In the genomic region with DNA sequence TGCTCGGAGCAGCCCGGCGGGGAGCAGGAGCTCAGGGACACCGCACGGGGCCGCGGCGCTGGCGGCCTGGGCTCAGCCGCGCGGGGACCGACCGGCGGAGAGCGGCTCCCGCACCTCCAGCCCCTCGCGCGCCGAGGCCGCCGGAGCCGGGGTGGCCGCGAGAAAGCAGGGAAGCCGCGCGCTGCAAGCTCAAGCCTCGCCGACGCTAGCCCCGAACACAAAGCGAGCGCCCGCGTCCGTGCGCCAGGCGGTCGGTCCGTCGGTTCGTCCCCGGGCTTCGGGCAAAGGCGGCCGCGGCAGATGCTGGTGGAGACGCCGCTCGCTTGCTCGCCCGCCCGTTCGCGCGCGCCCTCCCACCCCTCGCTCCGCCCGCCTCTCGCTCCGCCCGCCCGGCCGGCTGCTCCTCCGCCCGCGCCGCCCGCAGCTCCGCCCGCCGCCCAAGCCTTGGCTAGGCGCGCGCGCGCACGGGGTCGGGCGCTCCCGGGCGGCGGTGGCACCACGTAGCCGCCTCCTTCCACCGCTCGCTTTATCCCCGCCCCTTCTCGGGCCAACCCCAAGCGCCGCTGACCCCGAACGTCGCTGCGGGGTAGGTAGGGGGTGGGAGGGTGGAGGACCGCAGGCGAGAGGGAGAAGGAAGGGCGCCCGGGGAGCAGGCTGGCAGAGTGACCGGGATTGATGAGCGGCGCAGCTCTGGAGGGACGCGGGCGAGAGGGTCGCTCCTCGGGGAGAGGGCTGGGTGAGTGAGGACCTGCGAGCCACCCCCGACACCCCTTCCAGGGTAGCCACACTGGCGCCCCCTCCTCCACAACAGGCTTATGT, we compare ENCODE assay signal across 8 cellular contexts. TPM values are rescaled to one million over a fixed set of nuclear protein-coding genes. Genes with fewer than 3 reads are reported as not detected.
DNase-seq lines count a peak whose midpoint lies in the region; ATAC-seq and TF ChIP-seq lines count a peak whose summit lies in the region.

A gene (minus strand): TSS at position 325 of the 819 bp plus-strand sequence.

- H3K27ac ChIP-seq in CD4-positive, CD25-positive, alpha-beta regulatory T cell (ENCODE audit: insufficient read depth, low read length, poor library complexity, severe bottlenecking) = peak within 1 kb of the TSS; percentile 96
- H3K27ac ChIP-seq in OCI-LY7 (ENCODE audit: low read depth, low read length, poor library complexity, severe bottlenecking) (no peak within 1 kb of the TSS), mucosa of rectum (ENCODE audit: low read depth in 2 of 2, low read length in 2 of 2) (peak within 1 kb of the TSS; percentile 38 to 60)

- H3K27me3 ChIP-seq in CD4-positive, CD25-positive, alpha-beta regulatory T cell (ENCODE audit: control insufficient read depth, insufficient read depth, low read length) = no peaks in the 10 kb centered on the region
- peaks cover 0 to 4% of the 10 kb centered on the region in 2 donors for H3K27me3 ChIP-seq in mucosa of rectum (ENCODE audit: control insufficient read depth in 2 of 2, insufficient read depth in 2 of 2, low read length in 2 of 2)

- BruUV-seq in OCI-LY7 (replicated peaks; lab: Mats Ljungman, UMichigan) = no TSS peak

- POLR2A ChIA-PET in OCI-LY7 (lab: Charles Lee) = no interaction called here

- H3K9me2 ChIP-seq in OCI-LY7 (ENCODE audit: insufficient read depth, low read length) = no peaks in the 10 kb centered on the region

- peak; percentile 76 to 80 for ATAC-seq in CD4-positive, CD25-positive, alpha-beta regulatory T cell (ENCODE audit: low read depth in 2 of 2)
- peak; percentile 63 for ATAC-seq in GM19438 (IDR thresholded peaks at IDR 0.05; ENCODE audit: low read depth, unreplicated experiment)
- ATAC-seq in HG03521 (IDR thresholded peaks at IDR 0.05; ENCODE audit: unreplicated experiment) = peak; percentile 68

- CTCF ChIA-PET in OCI-LY7 (lab: Charles Lee; ENCODE audit: unreplicated experiment) = no interaction called here

- no peaks in the 10 kb centered on the region for H3K9me3 ChIP-seq in CD4-positive, CD25-positive, alpha-beta regulatory T cell (ENCODE audit: control insufficient read depth in 2 of 2, low read length in 2 of 2)
- H3K9me3 ChIP-seq in OCI-LY7 (ENCODE audit: low read length) (no peaks in the 10 kb centered on the region), mucosa of rectum (ENCODE audit: control insufficient read depth in 2 of 2, low read length in 2 of 2) (no peaks in the 10 kb centered on the region)

- peak within 1 kb of the TSS; percentile 95 for H3K4me3 ChIP-seq in CD4-positive, CD25-positive, alpha-beta regulatory T cell (ENCODE audit: low read depth, low read length)
- H3K4me3 ChIP-seq in OCI-LY7 (ENCODE audit: low read depth, low read length, poor library complexity, severe bottlenecking) = no peak within 1 kb of the TSS
- peak within 1 kb of the TSS; percentile 81 to 86 for H3K4me3 ChIP-seq in mucosa of rectum (ENCODE audit: low read length in 2 of 2)

- no peaks in the 10 kb centered on the region for H3K36me3 ChIP-seq in CD4-positive, CD25-positive, alpha-beta regulatory T cell (ENCODE audit: control insufficient read depth, insufficient read depth, low read length)
- H3K36me3 ChIP-seq in OCI-LY7 (ENCODE audit: insufficient read depth, low read length) = no peaks in the 10 kb centered on the region
- no peaks in the 10 kb centered on the region for H3K36me3 ChIP-seq in mucosa of rectum (ENCODE audit: control insufficient read depth in 2 of 2, insufficient read depth in 2 of 2, low read length in 2 of 2)

- peaks cover 53 to 87% (median 69%) of the 10 kb centered on the region in 4 donors for H3K4me1 Mint-ChIP-seq in CD4-positive, CD25-positive, alpha-beta regulatory T cell

- H3K4me2 ChIP-seq in OCI-LY7 (ENCODE audit: low read length) = peak within 1 kb of the TSS; percentile 42; the same call in 1 of the 2 replicates

- H3K9ac ChIP-seq in mucosa of rectum (ENCODE audit: low read depth in 1 of 2, low read length in 2 of 2) = peak within 1 kb of the TSS; percentile 64 to 75

- H3K79me2 ChIP-seq in OCI-LY7 (ENCODE audit: insufficient read depth, low read depth, low read length) = no peaks in the 10 kb centered on the region

- TF ChIP-seq POLR2A in erythroblast (IDR thresholded peaks at IDR 0.05; ENCODE audit: low read length) = peak; percentile 70

- H2AFZ ChIP-seq in OCI-LY7 (ENCODE audit: low read length) = no peak within 1 kb of the TSS

- peak within 1 kb of the TSS; percentile 92 to 98 (median 93) for H3K27ac Mint-ChIP-seq in CD4-positive, CD25-positive, alpha-beta regulatory T cell

- H3K4me3 Mint-ChIP-seq in CD4-positive, CD25-positive, alpha-beta regulatory T cell = peak within 1 kb of the TSS; percentile 93 to 100 (median 96)

- H3K9me3 Mint-ChIP-seq in CD4-positive, CD25-positive, alpha-beta regulatory T cell = no peaks in the 10 kb centered on the region

- TF ChIP-seq CTCF in OCI-LY7 (conservative IDR thresholded peaks at IDR 0.05; ENCODE audit: low read length) = no peak

- intact Hi-C loops in OCI-LY7 (cut with micrococcal nuclease; ENCODE audit: unreplicated experiment) = no loop called here

- H3K36me3 Mint-ChIP-seq in CD4-positive, CD25-positive, alpha-beta regulatory T cell = peaks cover 3% of the 10 kb centered on the region

- DNase-seq in CD4-positive, CD25-positive, alpha-beta regulatory T cell = peak; percentile 73 to 90 (median 82)
- peak; percentile 3 for DNase-seq in OCI-LY7 (ENCODE audit: low spot score)
- DNase-seq in activated T-cell treated with anti-CD3 and anti-CD28 coated beads, Interleukin-2, amount 50 U/mL, for 1 hour = peak; percentile 87
- DNase-seq in erythroblast (lab: John Stamatoyannopoulos, UW) = peak; percentile 91 to 96
- DNase-seq in stimulated activated CD8-positive, alpha-beta memory T cell treated with anti-CD3 and anti-CD28 coated beads, Interleukin-4, amount 100 ng/mL, for 24 hours (ENCODE audit: low read depth) = peak; percentile 83

- H4K20me1 ChIP-seq in OCI-LY7 (ENCODE audit: insufficient read depth, low read length) = no peaks in the 10 kb centered on the region

- peaks cover 82% of the 10 kb centered on the region for H3K4me1 ChIP-seq in CD4-positive, CD25-positive, alpha-beta regulatory T cell (ENCODE audit: control insufficient read depth, insufficient read depth, low read length, poor library complexity, severe bottlenecking)
- H3K4me1 ChIP-seq in OCI-LY7 (ENCODE audit: insufficient read depth, low read length, poor library complexity, severe bottlenecking) (no peaks in the 10 kb centered on the region), mucosa of rectum (ENCODE audit: control insufficient read depth in 2 of 2, insufficient read depth in 2 of 2, low read length in 2 of 2) (peaks cover 17 to 22% of the 10 kb centered on the region in 2 donors)

- no peaks in the 10 kb centered on the region for H3K27me3 Mint-ChIP-seq in CD4-positive, CD25-positive, alpha-beta regulatory T cell

RNA-seq across cellular contexts. Expression of the gene that starts here (rescaled TPM):
- 21.2 TPM for total RNA-seq in CD4-positive, CD25-positive, alpha-beta regulatory T cell
- 10 to 100 TPM; 38.8 to 52.7 (median 43.9) TPM for polyA plus RNA-seq in CD4-positive, CD25-positive, alpha-beta regulatory T cell
- total RNA-seq in OCI-LY7 (2014; rRNA removed; shearing (Covaris generic)) = not detected in 2 replicates
- not detected in 2 replicates for total RNA-seq in OCI-LY7 (2022)

Comparison
In these comparisons a context has a peak if more than half of its experiments do, and no peak if none do; other contexts are left out.
1. RNA of the gene that starts here (total RNA-seq): 21.2 TPM in CD4-positive, CD25-positive, alpha-beta regulatory T cell (single experiment); not detected in OCI-LY7; every median in the first group is over 10 times any median in the second.
2. Peak in DNase-seq and H3K4me2 ChIP-seq in OCI-LY7; RNA of the gene not detected or under 1 TPM.
3. DNase-seq: peak in every context shown above with its lines; median percentile 94 in erythroblast; 87 in activated T-cell treated with anti-CD3 and anti-CD28 coated beads, Interleukin-2, amount 50 U/mL, for 1 hour; 83 in stimulated activated CD8-positive, alpha-beta memory T cell treated with anti-CD3 and anti-CD28 coated beads, Interleukin-4, amount 100 ng/mL, for 24 hours; 82 in CD4-positive, CD25-positive, alpha-beta regulatory T cell; 3 in OCI-LY7.
4. Peak in every context shown above with its lines, with median percentiles within 50 percentile points of each other: ATAC-seq.